Comparison of ENCODE assay signal across 7 cellular contexts in genomic region chr6:159929819-159930218, GRCh38. TPM values are rescaled to one million over a fixed set of nuclear protein-coding genes. Genes with fewer than 3 reads are reported as not detected.
DNase-seq lines count a peak whose midpoint lies in the region; ATAC-seq and TF ChIP-seq lines count a peak whose summit lies in the region.

No MANE protein-coding gene starts in this region.

- H3K4me3 Mint-ChIP-seq in endothelial cell (ENCODE audit: unreplicated experiment) = no peak overlapping the region

- H3K36me3 Mint-ChIP-seq in endothelial cell (ENCODE audit: low read depth, unreplicated experiment) = no peaks in the 10 kb centered on the region

- H3K4me1 Mint-ChIP-seq in endothelial cell (ENCODE audit: unreplicated experiment) = no peaks in the 10 kb centered on the region

- H3K9me3 Mint-ChIP-seq in endothelial cell (ENCODE audit: unreplicated experiment) = no peaks in the 10 kb centered on the region

- DNase-seq in T follicular helper cell (ENCODE audit: low read depth) (peak; percentile 50), endothelial cell (ENCODE audit: low spot score) (no peak), MV-4-11 (lab: John Stamatoyannopoulos, UW) (no peak), Kasumi-1 (lab: John Stamatoyannopoulos, UW) (no peak)
- peak; percentile 11 for DNase-seq in stimulated activated CD8-positive, alpha-beta memory T cell treated with anti-CD3 and anti-CD28 coated beads, Interleukin-4, amount 100 ng/mL, for 24 hours (ENCODE audit: low read depth)

- H3K27ac Mint-ChIP-seq in endothelial cell (ENCODE audit: unreplicated experiment) = peak overlapping the region; percentile 25

- H3K27me3 Mint-ChIP-seq in endothelial cell (ENCODE audit: unreplicated experiment) = no peaks in the 10 kb centered on the region

- TF ChIP-seq CTCF in endothelial cell (IDR thresholded peaks at IDR 0.05; ENCODE audit: unreplicated experiment) = no peak

- peak; percentile 63 for ATAC-seq in GM18868 (IDR thresholded peaks at IDR 0.05; ENCODE audit: unreplicated experiment)
- peak; percentile 41 for ATAC-seq in HG02885 (IDR thresholded peaks at IDR 0.05; ENCODE audit: poor library complexity, unreplicated experiment)

RNA-seq across cellular contexts. Expression of gene MAS1, which starts 39.0 kb away (rescaled TPM):
- total RNA-seq in endothelial cell (ENCODE audit: unreplicated experiment) = not detected

RNA-seq across cellular contexts. Expression of gene IGF2R, which starts 39.1 kb away (rescaled TPM):
- total RNA-seq in endothelial cell (ENCODE audit: unreplicated experiment) = 108 TPM

Comparison
In these comparisons a context has a peak if more than half of its experiments do, and no peak if none do; other contexts are left out.
1. DNase-seq: peak in T follicular helper cell (single experiment) and stimulated activated CD8-positive, alpha-beta memory T cell treated with anti-CD3 and anti-CD28 coated beads, Interleukin-4, amount 100 ng/mL, for 24 hours (single experiment); none in endothelial cell (single experiment), MV-4-11 (single experiment) and Kasumi-1 (0 of 2).